ENCODE assay signal across 29 cellular contexts in genomic region chr20:24892931-24893330, GRCh38. TPM values are rescaled to one million over a fixed set of nuclear protein-coding genes. Genes with fewer than 3 reads are reported as not detected.
"Had no signal": no experiment of that assay in that cellular context is flagged by ENCODE, and none has a peak within 500 bp of the region (broad histone marks: within the 10 kb centered on the region; RNA-seq: fewer than 3 reads in every experiment).

No MANE protein-coding gene starts in this region.

- H2AFZ ChIP-seq: neural progenitor cell had no signal

- H3K36me3 ChIP-seq: left ventricle myocardium inferior, neural progenitor cell, neutrophil, ovary, right atrium auricular region, right lobe of liver, thyroid gland, transverse colon, upper lobe of left lung had no signal

- H3K4me3 ChIP-seq: left ventricle myocardium inferior, lung, neural progenitor cell, ovary, right atrium auricular region, right lobe of liver, smooth muscle cell, thyroid gland, transverse colon, upper lobe of left lung had no signal

- ATAC-seq: stimulated activated memory B cell treated with anti-CD40 and anti-IgM and Interleukin-4, amounts not matched to agents 10 μg/mL and 1 μg/mL and 100 μg/mL, for 72 hours; stimulated activated naive CD8-positive, alpha-beta T cell treated with anti-CD3 and anti-CD28 coated beads, Interleukin-15, amount 100 ng/mL, for 72 hours had no signal

- H3K4me2 ChIP-seq: neural progenitor cell, smooth muscle cell had no signal

- H3K27me3 ChIP-seq: neural progenitor cell, neutrophil, ovary, right atrium auricular region, right lobe of liver, thyroid gland, transverse colon, upper lobe of left lung had no signal

- H3K27ac ChIP-seq: left ventricle myocardium inferior, neural progenitor cell, neutrophil, ovary, right atrium auricular region, right lobe of liver, thyroid gland, transverse colon, upper lobe of left lung had no signal

- H3K9me3 ChIP-seq: left ventricle myocardium inferior, neutrophil, ovary, right atrium auricular region, right lobe of liver, thyroid gland, transverse colon, upper lobe of left lung had no signal

- DNase-seq: hypothalamus; immature natural killer cell; left ventricle myocardium inferior; mesendoderm; naive B cell; occipital lobe; ovary; right lobe of liver; stimulated activated CD4-positive, alpha-beta T cell treated with anti-CD3 and anti-CD28 coated beads, Interleukin-1b, Interleukin-23, amount 100 ng/mL, for 48 hours; stimulated activated CD4-positive, alpha-beta T cell treated with anti-CD3 and anti-CD28 coated beads, Interleukin-2, amount 100 ng/mL, for 48 hours; stimulated activated CD4-positive, alpha-beta T cell treated with anti-CD3 and anti-CD28 coated beads, Interleukin-4, amount 100 ng/mL, for 4 hours; stimulated activated CD8-positive, alpha-beta memory T cell treated with anti-CD3 and anti-CD28 coated beads, Interleukin-4, amount 100 ng/mL, for 48 hours; stimulated activated naive CD4-positive, alpha-beta T cell treated with Interleukin-2 at 50 U/mL for 16 hours; stimulated activated naive CD8-positive, alpha-beta T cell treated with anti-CD3 and anti-CD28 coated beads, Interleukin-15, amount 100 ng/mL, for 72 hours; substantia nigra; thyroid gland; transverse colon had no signal

- H3K4me1 ChIP-seq: left ventricle myocardium inferior, neural progenitor cell, right atrium auricular region, right lobe of liver, thyroid gland, transverse colon, upper lobe of left lung had no signal

RNA-seq across cellular contexts. Expression of gene CST7, which starts 56.1 kb away (rescaled TPM):
- total RNA-seq: kidney epithelial cell, mesothelial cell of epicardium, progenitor cell of endocrine pancreas, pulmonary artery endothelial cell, renal cortical epithelial cell, smooth muscle cell had no signal
